In genomic region chr4:3656441-3657376, GRCh38 we compare ENCODE assay signal across 18 cellular contexts.
DNase-seq lines count a peak whose midpoint lies in the region; ATAC-seq and TF ChIP-seq lines count a peak whose summit lies in the region.
"Had no signal": no experiment of that assay in that cellular context is flagged by ENCODE, and none has a peak within 500 bp of the region (broad histone marks: within the 10 kb centered on the region; RNA-seq: fewer than 3 reads in every experiment).

No MANE protein-coding gene starts in this region.

- BruUV-seq in PC-9 (replicated peaks; lab: Mats Ljungman, UMichigan) = no TSS peak

- H3K9me3 ChIP-seq in PC-9 (ENCODE audit: insufficient read depth, low read depth) (no peaks in the 10 kb centered on the region), Karpas-422 (ENCODE audit: low read length) (no peaks in the 10 kb centered on the region)
- H3K9me3 ChIP-seq: BE2C, esophagus squamous epithelium, thyroid gland had no signal

- TF ChIP-seq CTCF in nephron (IDR thresholded peaks at IDR 0.05; ENCODE audit: unreplicated experiment in 3 of 3) = no peak
- TF ChIP-seq CTCF in PC-9 (conservative IDR thresholded peaks at IDR 0.05) = no peak

- POLR2A ChIA-PET in PC-9 (lab: Charles Lee; ENCODE audit: unreplicated experiment) = no interaction called here

- H3K27ac Mint-ChIP-seq in nephron = peak overlapping the region; percentile 44 to 77 (median 65)
- H3K27ac Mint-ChIP-seq: stimulated activated memory B cell treated with anti-CD40 and anti-IgM and Interleukin-4, amounts not matched to agents 10 μg/mL and 1 μg/mL and 100 μg/mL, for 72 hours had no signal

- H3K36me3 ChIP-seq in PC-9 (ENCODE audit: low read depth) = no peaks in the 10 kb centered on the region
- no peaks in the 10 kb centered on the region for H3K36me3 ChIP-seq in Karpas-422 (ENCODE audit: insufficient read depth, low read length)
- H3K36me3 ChIP-seq: BE2C, esophagus squamous epithelium, thyroid gland had no signal

- H3K4me1 Mint-ChIP-seq in nephron = peaks cover 54% of the 10 kb centered on the region

- peak; percentile 38 for DNase-seq in DMS79 (lab: John Stamatoyannopoulos, UW)
- DNase-seq in Jurkat, Clone E6-1 (ENCODE audit: low read depth, low spot score) = peak; percentile 1
- DNase-seq in NCI-H774 (lab: John Stamatoyannopoulos, UW) = peak; percentile 1
- DNase-seq in PC-9 = no peak
- DNase-seq in activated CD4-positive, alpha-beta T cell treated with anti-CD3 and anti-CD28 coated beads for 48 hours = no peak
- DNase-seq in Karpas-422 = no peak
- DNase-seq: activated effector memory CD4-positive, alpha-beta T cell treated with anti-CD3 and anti-CD28 coated beads, Interleukin-2, amount 50 U/mL, for 16 hours; BE2C; central memory CD4-positive, alpha-beta T cell; effector CD4-positive, alpha-beta T cell; esophagus squamous epithelium; NCI-H2081 treated with DMSO at 0.1 percent for 48 hours; Right ventricle myocardium superior; thyroid gland had no signal

- H3K27ac ChIP-seq in PC-9 (no peak overlapping the region), Karpas-422 (ENCODE audit: low read length) (no peak overlapping the region)
- H3K27ac ChIP-seq: thyroid gland had no signal

- H3K9me2 ChIP-seq in PC-9 (ENCODE audit: insufficient read depth) (no peaks in the 10 kb centered on the region), Karpas-422 (replicated peaks; ENCODE audit: insufficient read depth, low read length) (no peaks in the 10 kb centered on the region)

- H3K4me2 ChIP-seq in PC-9 (no peak overlapping the region), Karpas-422 (ENCODE audit: low read depth, low read length, poor library complexity, severe bottlenecking) (no peak overlapping the region)

- H4K20me1 ChIP-seq in PC-9 (ENCODE audit: insufficient read depth) (no peaks in the 10 kb centered on the region), Karpas-422 (ENCODE audit: insufficient read depth, low read depth, low read length) (no peaks in the 10 kb centered on the region)

- H3K4me1 ChIP-seq in PC-9 (replicated peaks; ENCODE audit: insufficient read depth) = no peaks in the 10 kb centered on the region
- H3K4me1 ChIP-seq in Karpas-422 (ENCODE audit: low read length) = no peaks in the 10 kb centered on the region
- H3K4me1 ChIP-seq: esophagus squamous epithelium, thyroid gland had no signal

- CTCF ChIA-PET in PC-9 (lab: Charles Lee) = no interaction called here

- H3K4me3 Mint-ChIP-seq in nephron = peak overlapping the region in 1 of 3 experiments; percentile 29
- H3K4me3 Mint-ChIP-seq: stimulated activated memory B cell treated with anti-CD40 and anti-IgM and Interleukin-4, amounts not matched to agents 10 μg/mL and 1 μg/mL and 100 μg/mL, for 72 hours had no signal

- ATAC-seq in HG02981 (IDR thresholded peaks at IDR 0.05; ENCODE audit: unreplicated experiment) = no peak
- ATAC-seq: activated CD4-positive, CD25-positive, alpha-beta regulatory T cell treated with anti-CD3 and anti-CD28 coated beads, Interleukin-2, amount 50 U/mL, for 24 hours; stimulated activated memory B cell treated with anti-CD40 and anti-IgM and Interleukin-4, amounts not matched to agents 10 μg/mL and 1 μg/mL and 100 μg/mL, for 72 hours had no signal

- H3K79me2 ChIP-seq in PC-9 (ENCODE audit: low read depth) (no peaks in the 10 kb centered on the region), Karpas-422 (ENCODE audit: low read length) (no peaks in the 10 kb centered on the region)

- H3K9ac ChIP-seq in Karpas-422 (ENCODE audit: low read length) = no peak overlapping the region

- H3K9me3 Mint-ChIP-seq in nephron = no peaks in the 10 kb centered on the region
- H3K9me3 Mint-ChIP-seq: stimulated activated memory B cell treated with anti-CD40 and anti-IgM and Interleukin-4, amounts not matched to agents 10 μg/mL and 1 μg/mL and 100 μg/mL, for 72 hours had no signal

- no peaks in the 10 kb centered on the region for H3K36me3 Mint-ChIP-seq in nephron (ENCODE audit: low read depth)
- H3K36me3 Mint-ChIP-seq: stimulated activated memory B cell treated with anti-CD40 and anti-IgM and Interleukin-4, amounts not matched to agents 10 μg/mL and 1 μg/mL and 100 μg/mL, for 72 hours had no signal

- intact Hi-C loops in PC-9 (cut with micrococcal nuclease; ENCODE audit: unreplicated experiment) = no loop called here

- H2AFZ ChIP-seq in PC-9 = no peak overlapping the region
- H2AFZ ChIP-seq in Karpas-422 (ENCODE audit: low read length) = no peak overlapping the region

- H3K27me3 ChIP-seq in PC-9 (ENCODE audit: insufficient read depth, low read depth) (peaks cover 99% of the 10 kb centered on the region), Karpas-422 (ENCODE audit: low read length) (no peaks in the 10 kb centered on the region)
- H3K27me3 ChIP-seq: BE2C, thyroid gland had no signal

- H3F3A ChIP-seq in PC-9 (ENCODE audit: insufficient read depth, low read depth) = no peaks in the 10 kb centered on the region

- H3K27me3 Mint-ChIP-seq in nephron (ENCODE audit: low read depth) = peaks cover 56% of the 10 kb centered on the region

- no peak overlapping the region for H3K4me3 ChIP-seq in Jurkat, Clone E6-1 (ENCODE audit: low read length)
- H3K4me3 ChIP-seq in PC-9 = no peak overlapping the region
- H3K4me3 ChIP-seq in Karpas-422 (ENCODE audit: low read length) = no peak overlapping the region
- H3K4me3 ChIP-seq: esophagus squamous epithelium, thyroid gland had no signal

Comparison
In these comparisons a context has a peak if more than half of its experiments do, and no peak if none do; other contexts are left out.
1. DNase-seq: peak in DMS79 (single experiment), Jurkat, Clone E6-1 (single experiment) and NCI-H774 (single experiment); none in PC-9 (0 of 2), activated CD4-positive, alpha-beta T cell treated with anti-CD3 and anti-CD28 coated beads for 48 hours (single experiment) and Karpas-422 (single experiment).